Comparison of ENCODE assay signal across 11 cellular contexts in genomic region chr14:78713716-78714115, GRCh38.
"Had no signal": no experiment of that assay in that cellular context is flagged by ENCODE, and none has a peak within 500 bp of the region (broad histone marks: within the 10 kb centered on the region; RNA-seq: fewer than 3 reads in every experiment).

No MANE protein-coding gene starts in this region.

- H3K9me3 ChIP-seq: HAP-1 had no signal

- H3K4me1 ChIP-seq: HAP-1 had no signal

- DNase-seq: GM23248, GOT3, H7, H9, HCEC 1CT, HFFc6 had no signal

- H3K4me2 ChIP-seq: GM23338 had no signal

- H3K9ac ChIP-seq: GM23248 had no signal

- H2AFZ ChIP-seq: GM23248, GM23338 had no signal

- H3K27ac ChIP-seq: GM23248 had no signal

- ATAC-seq: GM23338, HCT116 had no signal

- FAIRE-seq: H1, H54 had no signal

- H3K36me3 ChIP-seq: HAP-1 had no signal

- H3K4me3 ChIP-seq: GM23248, GM23338, HAP-1 had no signal
